In genomic region chr19:16496613-16496983, GRCh38 we compare ENCODE assay signal across 9 cellular contexts. TPM values are rescaled to one million over a fixed set of nuclear protein-coding genes. Genes with fewer than 3 reads are reported as not detected.
A peak's percentile ranks its signal among the peaks of the same experiment; 100 is the strongest.
DNase-seq lines count a peak whose midpoint lies in the region; ATAC-seq and TF ChIP-seq lines count a peak whose summit lies in the region.
"Had no signal": no experiment of that assay in that cellular context is flagged by ENCODE, and none has a peak within 500 bp of the region (broad histone marks: within the 10 kb centered on the region; RNA-seq: fewer than 3 reads in every experiment).

No MANE protein-coding gene starts in this region.

- H3K4me3 Mint-ChIP-seq in activated B cell treated with CpG ODN at 0.5 μM for 24 hours = peak overlapping the region; percentile 98

- DNase-seq in NCI-H1694 treated with DMSO at 0.1 percent for 48 hours (lab: John Stamatoyannopoulos, UW) (peak; percentile 37), NCI-H1694 (lab: John Stamatoyannopoulos, UW) (no peak), activated B cell treated with CpG ODN at 0.5 μM for 24 hours (no peak), left cardiac atrium (peak; percentile 66), renal cortical epithelial cell (ENCODE audit: low read depth) (peak; percentile 31)

- no peaks in the 10 kb centered on the region for H3K9me3 Mint-ChIP-seq in activated B cell treated with CpG ODN at 0.5 μM for 24 hours

- peaks cover 9% of the 10 kb centered on the region for H3K36me3 Mint-ChIP-seq in activated B cell treated with CpG ODN at 0.5 μM for 24 hours (ENCODE audit: low read depth)

- CTCF ChIA-PET in activated B cell treated with CpG ODN at 0.5 μM for 24 hours (lab: Charles Lee) = interaction anchor here (0.5 to 1.5 kb wide), 2 partner anchors 55 to 450 kb away, joined by 3 to 6 read pairs; no protein-coding TSS in a partner anchor

- ATAC-seq in activated B cell treated with CpG ODN at 0.5 μM for 24 hours (ENCODE audit: low read depth) (no peak), left cardiac atrium (peak; percentile 17 to 31), GM18511 (IDR thresholded peaks at IDR 0.05; ENCODE audit: unreplicated experiment) (no peak), HG03460 (IDR thresholded peaks at IDR 0.05; ENCODE audit: unreplicated experiment) (no peak), HG03095 (IDR thresholded peaks at IDR 0.05; ENCODE audit: unreplicated experiment) (no peak)

- peak overlapping the region; percentile 88 for H3K27ac Mint-ChIP-seq in activated B cell treated with CpG ODN at 0.5 μM for 24 hours

- intact Hi-C loops in activated B cell treated with CpG ODN at 0.5 μM for 24 hours (cut with micrococcal nuclease) (loop anchor here (1.0 kb wide), 7 partner anchors 24 to 385 kb away; partner anchors contain the start of genes CHERP, MED26, RAB8A and SMIM7), left cardiac atrium (cut with DNase I) (no loop called here)

- no peaks in the 10 kb centered on the region for H3K27me3 Mint-ChIP-seq in activated B cell treated with CpG ODN at 0.5 μM for 24 hours

- TF ChIP-seq CTCF in activated B cell treated with CpG ODN at 0.5 μM for 24 hours (IDR thresholded peaks at IDR 0.05) = no peak

- peaks cover 19% of the 10 kb centered on the region for H3K4me1 Mint-ChIP-seq in activated B cell treated with CpG ODN at 0.5 μM for 24 hours

- POLR2A ChIA-PET in activated B cell treated with CpG ODN at 0.5 μM for 24 hours (lab: Charles Lee) = interaction anchor here (0.5 to 2.6 kb wide), 19 partner anchors 25 to 1978 kb away, joined by 3 to 22 read pairs (median 5); partner anchors contain the start of genes CHERP, DNAJB1 and EPS15L1

RNA-seq across cellular contexts. Expression of gene C19orf44, which starts 0.4 kb away (rescaled TPM):
- total RNA-seq in activated B cell treated with CpG ODN at 0.5 μM for 24 hours (5.9 and 7.1 TPM in 2 replicates), left cardiac atrium (1 to 10 TPM; 2.4 to 3.8 TPM), renal cortical epithelial cell (2.8 and 11.3 TPM in 2 replicates)

RNA-seq across cellular contexts. Expression of gene CALR3, which starts 0.6 kb away (rescaled TPM):
- total RNA-seq in activated B cell treated with CpG ODN at 0.5 μM for 24 hours = not detected in 2 replicates
- not detected for total RNA-seq in left cardiac atrium
- total RNA-seq in renal cortical epithelial cell = not detected in 2 replicates
- total RNA-seq: dermis microvascular lymphatic vessel endothelial cell had no signal

RNA-seq across cellular contexts. Expression of gene EPS15L1, which starts 24.8 kb away (rescaled TPM):
- 81.0 and 86.3 TPM in 2 replicates for total RNA-seq in activated B cell treated with CpG ODN at 0.5 μM for 24 hours
- total RNA-seq in left cardiac atrium = 10 to 100 TPM; 59.9 to 67.4 TPM
- total RNA-seq in renal cortical epithelial cell = 4.0 and 13.3 TPM in 2 replicates

RNA-seq across cellular contexts. Expression of gene CHERP, which starts 45.6 kb away (rescaled TPM):
- total RNA-seq in activated B cell treated with CpG ODN at 0.5 μM for 24 hours (70.9 and 89.3 TPM in 2 replicates), left cardiac atrium (10 to 100 TPM; 20.1 to 25.4 TPM), renal cortical epithelial cell (0.87 and 12.5 TPM in 2 replicates)

Comparison
In these comparisons a context has a peak if more than half of its experiments do, and no peak if none do; other contexts are left out.
1. DNase-seq: peak in NCI-H1694 treated with DMSO at 0.1 percent for 48 hours (single experiment), left cardiac atrium (single experiment) and renal cortical epithelial cell (single experiment); none in NCI-H1694 (single experiment) and activated B cell treated with CpG ODN at 0.5 μM for 24 hours (single experiment).
2. ATAC-seq: peak in left cardiac atrium (2 of 2); none in activated B cell treated with CpG ODN at 0.5 μM for 24 hours (single experiment), GM18511 (single experiment), HG03460 (single experiment) and HG03095 (single experiment).